ENCODE assay signal across 1 cellular context in genomic region chr16:3598236-3598635, GRCh38.
TF ChIP-seq lines count a peak whose summit lies in the region.

No MANE protein-coding gene starts in this region.

TF ChIP-seq in K562, 482 proteins besides CTCF, POLR2A, EP300 and RAD21:
- 0 out of 2 replicates have a peak, but pooled peaks have one; percentile 5 for TF ChIP-seq POLR2G (IDR thresholded peaks at IDR 0.05; ENCODE audit: low read depth, low read length)
- TF ChIP-seq TGIF2 (CRISPR knock-in tag; IDR thresholded peaks at IDR 0.05): no peak
- TF ChIP-seq BRCA1 (IDR thresholded peaks at IDR 0.05): no peak
- no peak for TF ChIP-seq BRCA1 (CRISPR knock-in tag; IDR thresholded peaks at IDR 0.05)
- TF ChIP-seq ZBTB33 (CRISPR knock-in tag; IDR thresholded peaks at IDR 0.05): no peak
- TF ChIP-seq MCM2 (IDR thresholded peaks at IDR 0.05; ENCODE audit: low read depth): no peak
- no peak for TF ChIP-seq ZNF253 (CRISPR knock-in tag; conservative IDR thresholded peaks at IDR 0.05)
- TF ChIP-seq NR4A1 (CRISPR knock-in tag; IDR thresholded peaks at IDR 0.05): no peak
- no peak for TF ChIP-seq NR4A1 (tag; IDR thresholded peaks at IDR 0.05)
TF ChIP-seq in K562: peak in this region for 1.
